ENCODE assay signal across 1 cellular context in genomic region chr20:43731469-43731868, GRCh38.
TF ChIP-seq lines count a peak whose summit lies in the region.

No MANE protein-coding gene starts in this region.

TF ChIP-seq in K562, 482 proteins besides CTCF, POLR2A, EP300 and RAD21 (continued from another document):
- TF ChIP-seq ZNF407 (IDR thresholded peaks at IDR 0.05; ENCODE audit: low read depth) (no peak), ATF7 (IDR thresholded peaks at IDR 0.05) (peak; percentile 75), SRSF7 (optimal IDR thresholded peaks at IDR 0.05; ENCODE audit: low read depth, low read length) (no peak), PHTF2 (CRISPR knock-in tag; IDR thresholded peaks at IDR 0.05) (no peak), HDAC1 (IDR thresholded peaks at IDR 0.05) (no peak), ARID1B (IDR thresholded peaks at IDR 0.05) (0 out of 2 replicates have a peak, but pooled peaks have one; percentile 9), JUNB (CRISPR knock-in tag; conservative IDR thresholded peaks at IDR 0.05) (no peak), MED1 (CRISPR knock-in tag; IDR thresholded peaks at IDR 0.05; ENCODE audit: borderline replicate concordance) (no peak), FOXJ3 (CRISPR knock-in tag; IDR thresholded peaks at IDR 0.05) (no peak), C11orf30 (IDR thresholded peaks at IDR 0.05; ENCODE audit: low read depth) (peak; percentile 99), PKNOX1 (IDR thresholded peaks at IDR 0.05) (no peak), FOSL1 (tag; conservative IDR thresholded peaks at IDR 0.05) (peak; percentile 46; the same call in 1 of the 2 replicates), NFE2 (IDR thresholded peaks at IDR 0.05; ENCODE audit: low read depth) (peak; percentile 63; the same call in 1 of the 2 replicates), MAFG (tag; conservative IDR thresholded peaks at IDR 0.05) (peak; percentile 98), ATF1 (CRISPR knock-in tag; IDR thresholded peaks at IDR 0.05) (no peak), ATF1 (tag; IDR thresholded peaks at IDR 0.05) (peak; percentile 67), CREM (IDR thresholded peaks at IDR 0.05; ENCODE audit: low read depth) (peak; percentile 69), JUND (IDR thresholded peaks at IDR 0.05; ENCODE audit: borderline replicate concordance, low read depth, low read length) (peak; percentile 73), JUND (tag; IDR thresholded peaks at IDR 0.05; ENCODE audit: borderline replicate concordance, low read depth, low read length) (peak; percentile 64; the same call in 2 of the 3 replicates), SMC3 (conservative IDR thresholded peaks at IDR 0.05; ENCODE audit: insufficient read depth, low read depth, low read length) (no peak), ZNF316 (IDR thresholded peaks at IDR 0.05) (peak; percentile 99), PTRF (tag; IDR thresholded peaks at IDR 0.05) (no peak), KDM1A (IDR thresholded peaks at IDR 0.05) (peak in 1 of 2 experiments; percentile 35; a peak in 1 of 4 replicates), EP400 (IDR thresholded peaks at IDR 0.05) (no peak), ATF3 (IDR thresholded peaks at IDR 0.05) (peak; percentile 92), ATF3 (CRISPR knock-in tag; conservative IDR thresholded peaks at IDR 0.05) (no peak), ETV5 (CRISPR knock-in tag; IDR thresholded peaks at IDR 0.05; ENCODE audit: low read depth) (no peak), CBFA2T2 (conservative IDR thresholded peaks at IDR 0.05) (0 out of 2 replicates have a peak, but pooled peaks have one; percentile 8), ZNF3 (CRISPR knock-in tag; IDR thresholded peaks at IDR 0.05) (no peak), PATZ1 (CRISPR knock-in tag; IDR thresholded peaks at IDR 0.05; ENCODE audit: borderline replicate concordance) (no peak)
